ENCODE assay signal across 15 cellular contexts in the genomic region with DNA sequence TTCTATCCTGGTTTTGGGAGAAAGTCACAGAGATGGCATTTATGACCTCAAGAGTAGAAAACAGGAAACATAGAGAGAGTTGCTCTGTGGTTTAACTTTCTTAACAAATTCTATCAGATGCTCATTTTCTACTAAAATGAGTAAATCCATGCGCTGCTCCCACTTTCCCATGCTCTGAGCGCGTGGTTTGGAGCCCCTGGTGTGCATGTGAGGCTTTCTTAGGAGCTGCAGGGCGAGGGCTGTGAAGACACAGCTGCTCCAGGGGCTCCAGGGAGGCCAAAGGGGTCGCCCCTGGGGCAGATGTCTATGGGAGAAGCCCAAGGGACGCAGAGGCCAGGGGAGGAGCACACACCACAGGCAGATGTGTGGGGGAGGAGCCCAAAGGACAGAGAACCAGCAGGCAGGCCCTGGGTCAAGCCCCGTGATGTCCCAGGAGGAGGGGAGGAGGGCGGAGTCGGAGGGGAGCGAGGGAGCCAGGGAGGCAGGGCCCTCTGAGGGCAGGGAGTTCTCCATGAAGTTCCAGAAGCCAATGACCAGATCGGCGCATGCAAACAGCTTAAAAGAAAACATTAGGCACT.
DNase-seq lines count a peak whose midpoint lies in the region; ATAC-seq lines count a peak whose summit lies in the region.
"Had no signal": no experiment of that assay in that cellular context is flagged by ENCODE, and none has a peak within 500 bp of the region (broad histone marks: within the 10 kb centered on the region; RNA-seq: fewer than 3 reads in every experiment).

No MANE protein-coding gene starts in this region.

- H3K27me3 Mint-ChIP-seq in activated naive CD4-positive, alpha-beta T cell treated with anti-CD3 and anti-CD28 coated beads, Interleukin-2, amount 50 U/mL, for 24 hours, result no peaks in the 10 kb centered on the region
- H3K27me3 Mint-ChIP-seq: central memory CD8-positive, alpha-beta T cell had no signal

- ATAC-seq in stimulated activated naive CD8-positive, alpha-beta T cell treated with anti-CD3 and anti-CD28 coated beads, Interleukin-15, Interleukin-2, amounts not matched to agents 100 U/mL and 50 U/mL, for 24 hours, result peak; percentile 12
- ATAC-seq in HG03108 (IDR thresholded peaks at IDR 0.05; ENCODE audit: unreplicated experiment), result no peak
- ATAC-seq: gastrocnemius medialis had no signal

- H3K4me3 Mint-ChIP-seq in activated naive CD4-positive, alpha-beta T cell treated with anti-CD3 and anti-CD28 coated beads, Interleukin-2, amount 50 U/mL, for 24 hours, result peak overlapping the region; percentile 26
- H3K4me3 Mint-ChIP-seq: central memory CD8-positive, alpha-beta T cell had no signal

- peaks cover 23% of the 10 kb centered on the region for H3K36me3 Mint-ChIP-seq in activated naive CD4-positive, alpha-beta T cell treated with anti-CD3 and anti-CD28 coated beads, Interleukin-2, amount 50 U/mL, for 24 hours

- peaks cover 12% of the 10 kb centered on the region for H3K9me3 Mint-ChIP-seq in activated naive CD4-positive, alpha-beta T cell treated with anti-CD3 and anti-CD28 coated beads, Interleukin-2, amount 50 U/mL, for 24 hours
- H3K9me3 Mint-ChIP-seq: central memory CD8-positive, alpha-beta T cell had no signal

- peak overlapping the region; percentile 87 for H3K27ac Mint-ChIP-seq in activated naive CD4-positive, alpha-beta T cell treated with anti-CD3 and anti-CD28 coated beads, Interleukin-2, amount 50 U/mL, for 24 hours

- H3K4me1 Mint-ChIP-seq in activated naive CD4-positive, alpha-beta T cell treated with anti-CD3 and anti-CD28 coated beads, Interleukin-2, amount 50 U/mL, for 24 hours, result peaks cover 72% of the 10 kb centered on the region

- no peak for DNase-seq in activated naive CD4-positive, alpha-beta T cell treated with anti-CD3 and anti-CD28 coated beads, Interleukin-2, amount 50 U/mL, for 16 hours
- DNase-seq in activated CD4-positive, alpha-beta T cell treated with anti-CD3 and anti-CD28 coated beads, Interleukin-2, amount 50 U/mL, for 48 hours, result peak; percentile 44 to 57
- peak; percentile 41 for DNase-seq in iPS-NIHi11 (ENCODE audit: low spot score)
- no peak for DNase-seq in stimulated activated naive CD8-positive, alpha-beta T cell treated with anti-CD3 and anti-CD28 coated beads, Interleukin-15, Interleukin-2, amounts not matched to agents 100 U/mL and 50 U/mL, for 24 hours
- DNase-seq in NK-92 (lab: John Stamatoyannopoulos, UW; ENCODE audit: unreplicated experiment), result no peak
- no peak for DNase-seq in T1000 (lab: John Stamatoyannopoulos, UW)
- DNase-seq: DMS53, gastrocnemius medialis, NCI-H1436, NCI-H524, ovary, Peyer's patch had no signal

Comparison
In these comparisons a context has a peak if more than half of its experiments do, and no peak if none do; other contexts are left out.
1. DNase-seq: peak in activated CD4-positive, alpha-beta T cell treated with anti-CD3 and anti-CD28 coated beads, Interleukin-2, amount 50 U/mL, for 48 hours (2 of 2) and iPS-NIHi11 (single experiment); none in activated naive CD4-positive, alpha-beta T cell treated with anti-CD3 and anti-CD28 coated beads, Interleukin-2, amount 50 U/mL, for 16 hours (single experiment), stimulated activated naive CD8-positive, alpha-beta T cell treated with anti-CD3 and anti-CD28 coated beads, Interleukin-15, Interleukin-2, amounts not matched to agents 100 U/mL and 50 U/mL, for 24 hours (single experiment), NK-92 (single experiment) and T1000 (single experiment).